In genomic region chr11:19639603-19640002, GRCh38 we compare ENCODE assay signal across 35 cellular contexts.
"Had no signal": no experiment of that assay in that cellular context is flagged by ENCODE, and none has a peak within 500 bp of the region (broad histone marks: within the 10 kb centered on the region; RNA-seq: fewer than 3 reads in every experiment).

No MANE protein-coding gene starts in this region.

- H3K9me3 ChIP-seq: adrenal gland had no signal

- H3K36me3 ChIP-seq: adrenal gland, brain microvascular endothelial cell, breast epithelium had no signal

- H3K27ac ChIP-seq: adrenal gland, brain microvascular endothelial cell, breast epithelium, VCaP had no signal

- H3K27me3 ChIP-seq: adrenal gland, brain microvascular endothelial cell, breast epithelium had no signal

- H3K27ac Mint-ChIP-seq: activated B cell treated with CpG ODN at 0.5 μM for 24 hours; activated CD4-positive, alpha-beta memory T cell treated with anti-CD3 and anti-CD28 coated beads for 36 hours; activated CD4-positive, alpha-beta T cell treated with anti-CD3 and anti-CD28 coated beads, Interleukin-2, amount 10 ng/mL, durations not matched to agents 24 days and 14 days; activated CD8-positive, alpha-beta T cell treated with anti-CD3 and anti-CD28 coated beads for 36 hours; activated naive CD4-positive, alpha-beta T cell treated with anti-CD3 and anti-CD28 coated beads for 36 hours; activated naive CD4-positive, alpha-beta T cell treated with anti-CD3 and anti-CD28 coated beads, Interleukin-2, amount 50 U/mL, for 72 hours; activated naive CD8-positive, alpha-beta T cell treated with anti-CD3 and anti-CD28 coated beads for 36 hours; activated T-cell treated with anti-CD3 and anti-CD28 coated beads, Interleukin-2, amount 50 U/mL, for 72 hours; activated T-helper 1 cell treated with anti-CD3 and anti-CD28 coated beads, Interleukin-12 subunit alpha, Interleukin-12 subunit beta, Interleukin-2, Interleukin-4 antibody, amounts not matched to agents 30 ng/mL and 10 ng/mL and 1 ng/mL, durations not matched to agents 14 hours and 24 hours and 36 hours; activated T-helper 17 cell treated with anti-CD3 and anti-CD28 coated beads, Interleukin-2, amount 50 U/mL, for 72 hours; T-helper 1 cell treated with Interleukin-12 subunit alpha and Interleukin-12 subunit beta and Interleukin-4 antibody, amounts not matched to agents 30 μg/mL and 1 μg/mL, for 36 hours; T-helper 2 cell treated with Interferon-gamma antibody and Interleukin-4, amounts not matched to agents 5 μg/mL and 100 μg/mL, for 36 hours had no signal

- H3K4me3 Mint-ChIP-seq: activated B cell treated with CpG ODN at 0.5 μM for 24 hours; activated CD4-positive, alpha-beta memory T cell treated with anti-CD3 and anti-CD28 coated beads for 36 hours; activated CD4-positive, alpha-beta T cell treated with anti-CD3 and anti-CD28 coated beads, Interleukin-2, amount 10 ng/mL, durations not matched to agents 24 days and 14 days; activated CD8-positive, alpha-beta T cell treated with anti-CD3 and anti-CD28 coated beads for 36 hours; activated naive CD4-positive, alpha-beta T cell treated with anti-CD3 and anti-CD28 coated beads for 36 hours; activated naive CD8-positive, alpha-beta T cell treated with anti-CD3 and anti-CD28 coated beads for 36 hours; activated T-cell treated with anti-CD3 and anti-CD28 coated beads, Interleukin-2, amount 50 U/mL, for 4 hours; activated T-cell treated with anti-CD3 and anti-CD28 coated beads, Interleukin-2, amount 50 U/mL, for 72 hours; activated T-helper 1 cell treated with anti-CD3 and anti-CD28 coated beads, Interleukin-12 subunit alpha, Interleukin-12 subunit beta, Interleukin-2, Interleukin-4 antibody, amounts not matched to agents 30 ng/mL and 10 ng/mL and 1 ng/mL, durations not matched to agents 14 hours and 24 hours and 36 hours; activated T-helper 17 cell treated with anti-CD3 and anti-CD28 coated beads, Interleukin-2, amount 50 U/mL, for 72 hours; T-helper 1 cell treated with Interleukin-12 subunit alpha and Interleukin-12 subunit beta and Interleukin-4 antibody, amounts not matched to agents 30 μg/mL and 1 μg/mL, for 36 hours; T-helper 2 cell treated with Interferon-gamma antibody and Interleukin-4, amounts not matched to agents 5 μg/mL and 100 μg/mL, for 36 hours had no signal

- DNase-seq: activated B cell treated with CpG ODN at 0.5 μM for 24 hours; activated CD4-positive, alpha-beta memory T cell treated with anti-CD3 and anti-CD28 coated beads for 36 hours; activated CD4-positive, alpha-beta T cell treated with anti-CD3 and anti-CD28 coated beads for 4 hours; activated CD4-positive, alpha-beta T cell treated with anti-CD3 and anti-CD28 coated beads, Interleukin-2, amount 10 ng/mL, durations not matched to agents 24 days and 14 days; activated CD4-positive, alpha-beta T cell treated with anti-CD3 and anti-CD28 coated beads, Interleukin-2, amount 50 U/mL, for 1 hour; activated CD4-positive, alpha-beta T cell treated with anti-CD3 and anti-CD28 coated beads, Interleukin-2, amount 50 U/mL, for 4 hours; activated CD4-positive, CD25-positive, alpha-beta regulatory T cell treated with anti-CD3 and anti-CD28 coated beads, Interleukin-2, amount 50 U/mL, for 72 hours; activated CD8-positive, alpha-beta memory T cell treated with anti-CD3 and anti-CD28 coated beads, Interleukin-2, amount 50 U/mL, for 4 hours; activated CD8-positive, alpha-beta T cell treated with anti-CD3 and anti-CD28 coated beads for 36 hours; activated effector memory CD4-positive, alpha-beta T cell treated with anti-CD3 and anti-CD28 coated beads, Interleukin-2, amount 50 U/mL, for 16 hours; activated gamma-delta T cell treated with Interleukin-2 at 50 U/mL for 16 hours; activated naive CD4-positive, alpha-beta T cell; activated naive CD4-positive, alpha-beta T cell treated with anti-CD3 and anti-CD28 coated beads for 36 hours; activated naive CD4-positive, alpha-beta T cell treated with anti-CD3 and anti-CD28 coated beads, Interleukin-2, amount 50 U/mL, for 16 hours; activated naive CD8-positive, alpha-beta T cell treated with anti-CD3 and anti-CD28 coated beads for 36 hours; activated T-cell treated with anti-CD3 and anti-CD28 coated beads for 4 hours; activated T-cell treated with anti-CD3 and anti-CD28 coated beads, Interleukin-2, amount 50 U/mL, for 1 hour; activated T-cell treated with anti-CD3 and anti-CD28 coated beads, Interleukin-2, amount 50 U/mL, for 4 hours; activated T-cell treated with anti-CD3 and anti-CD28 coated beads, Interleukin-2, amount 50 U/mL, for 72 hours; adrenal gland; amniotic stem cell; aorta; brain microvascular endothelial cell; central memory CD4-positive, alpha-beta T cell; T-helper 1 cell; T-helper 2 cell; T-helper 9 cell had no signal

- H3K9me3 Mint-ChIP-seq: activated CD4-positive, alpha-beta T cell treated with anti-CD3 and anti-CD28 coated beads, Interleukin-2, amount 10 ng/mL, durations not matched to agents 24 days and 14 days; activated T-helper 17 cell treated with anti-CD3 and anti-CD28 coated beads, Interleukin-2, amount 50 U/mL, for 72 hours; T-helper 1 cell treated with Interleukin-12 subunit alpha and Interleukin-12 subunit beta and Interleukin-4 antibody, amounts not matched to agents 30 μg/mL and 1 μg/mL, for 36 hours had no signal

- H3K4me1 Mint-ChIP-seq: activated B cell treated with CpG ODN at 0.5 μM for 24 hours; activated CD4-positive, alpha-beta T cell treated with anti-CD3 and anti-CD28 coated beads, Interleukin-2, amount 10 ng/mL, durations not matched to agents 24 days and 14 days; activated naive CD8-positive, alpha-beta T cell treated with anti-CD3 and anti-CD28 coated beads for 36 hours; activated T-helper 17 cell treated with anti-CD3 and anti-CD28 coated beads, Interleukin-2, amount 50 U/mL, for 72 hours had no signal

- H3K4me3 ChIP-seq: adrenal gland, breast epithelium had no signal

- H3K27me3 Mint-ChIP-seq: activated B cell treated with CpG ODN at 0.5 μM for 24 hours; activated CD4-positive, alpha-beta T cell treated with anti-CD3 and anti-CD28 coated beads, Interleukin-2, amount 10 ng/mL, durations not matched to agents 24 days and 14 days had no signal

- H3K36me3 Mint-ChIP-seq: activated CD4-positive, alpha-beta memory T cell treated with anti-CD3 and anti-CD28 coated beads for 36 hours; activated naive CD4-positive, alpha-beta T cell treated with anti-CD3 and anti-CD28 coated beads, Interleukin-2, amount 50 U/mL, for 72 hours; activated naive CD8-positive, alpha-beta T cell treated with anti-CD3 and anti-CD28 coated beads for 36 hours had no signal

- FAIRE-seq: TTC549 had no signal

- H3K4me1 ChIP-seq: breast epithelium had no signal
